Comparison of ENCODE assay signal across 1 cellular context in the genomic region with DNA sequence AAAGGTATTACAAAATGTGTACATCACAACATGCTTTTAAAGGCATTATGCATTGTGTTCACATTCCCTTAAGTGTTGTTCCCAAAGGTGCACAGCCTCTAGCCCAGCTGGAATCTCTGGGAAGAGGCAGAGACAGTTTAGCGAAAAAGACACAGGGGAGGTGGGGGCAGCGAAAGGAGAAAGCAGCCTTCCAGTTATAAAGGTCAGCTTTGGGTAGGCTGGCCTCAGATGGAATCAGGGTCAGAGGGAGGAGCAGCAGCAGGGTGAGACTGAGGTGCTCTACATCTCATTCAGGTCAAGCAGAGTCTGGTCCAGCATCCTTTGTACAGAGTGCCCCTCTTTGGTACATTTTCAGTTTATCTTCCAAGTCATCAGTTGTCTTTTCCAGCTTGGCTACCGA.
TF ChIP-seq lines count a peak whose summit lies in the region.

No MANE protein-coding gene starts in this region.

TF ChIP-seq in HepG2, 621 proteins besides CTCF, POLR2A, EP300 and RAD21 (continued from another document and continues in another):
- TF ChIP-seq, protein P1, sequence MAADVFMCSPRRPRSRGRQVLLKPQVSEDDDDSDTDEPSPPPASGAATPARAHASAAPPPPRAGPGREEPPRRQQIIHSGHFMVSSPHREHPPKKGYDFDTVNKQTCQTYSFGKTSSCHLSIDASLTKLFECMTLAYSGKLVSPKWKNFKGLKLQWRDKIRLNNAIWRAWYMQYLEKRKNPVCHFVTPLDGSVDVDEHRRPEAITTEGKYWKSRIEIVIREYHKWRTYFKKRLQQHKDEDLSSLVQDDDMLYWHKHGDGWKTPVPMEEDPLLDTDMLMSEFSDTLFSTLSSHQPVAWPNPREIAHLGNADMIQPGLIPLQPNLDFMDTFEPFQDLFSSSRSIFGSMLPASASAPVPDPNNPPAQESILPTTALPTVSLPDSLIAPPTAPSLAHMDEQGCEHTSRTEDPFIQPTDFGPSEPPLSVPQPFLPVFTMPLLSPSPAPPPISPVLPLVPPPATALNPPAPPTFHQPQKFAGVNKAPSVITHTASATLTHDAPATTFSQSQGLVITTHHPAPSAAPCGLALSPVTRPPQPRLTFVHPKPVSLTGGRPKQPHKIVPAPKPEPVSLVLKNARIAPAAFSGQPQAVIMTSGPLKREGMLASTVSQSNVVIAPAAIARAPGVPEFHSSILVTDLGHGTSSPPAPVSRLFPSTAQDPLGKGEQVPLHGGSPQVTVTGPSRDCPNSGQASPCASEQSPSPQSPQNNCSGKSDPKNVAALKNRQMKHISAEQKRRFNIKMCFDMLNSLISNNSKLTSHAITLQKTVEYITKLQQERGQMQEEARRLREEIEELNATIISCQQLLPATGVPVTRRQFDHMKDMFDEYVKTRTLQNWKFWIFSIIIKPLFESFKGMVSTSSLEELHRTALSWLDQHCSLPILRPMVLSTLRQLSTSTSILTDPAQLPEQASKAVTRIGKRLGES (CRISPR knock-in tag; IDR thresholded peaks at IDR 0.05; ENCODE audit: borderline replicate concordance), result no peak
- TF ChIP-seq RBAK (CRISPR knock-in tag; IDR thresholded peaks at IDR 0.05) (no peak), ATF7-NPFF (CRISPR knock-in tag; IDR thresholded peaks at IDR 0.05; ENCODE audit: low read depth) (no peak), RXRB (CRISPR knock-in tag; IDR thresholded peaks at IDR 0.05; ENCODE audit: borderline replicate concordance) (peak; percentile 87), KDM6A (CRISPR knock-in tag; IDR thresholded peaks at IDR 0.05; ENCODE audit: low read depth) (0 out of 2 replicates have a peak, but pooled peaks have one; percentile 15), ZSCAN29 (CRISPR knock-in tag; conservative IDR thresholded peaks at IDR 0.05) (no peak), GATA4 (IDR thresholded peaks at IDR 0.05; ENCODE audit: borderline replicate concordance, low read depth) (no peak), ZZZ3 (CRISPR knock-in tag; IDR thresholded peaks at IDR 0.05; ENCODE audit: borderline replicate concordance) (no peak), HOXA3 (CRISPR knock-in tag; IDR thresholded peaks at IDR 0.05) (peak; percentile 57; the same call in 1 of the 2 replicates), ZNF317 (CRISPR knock-in tag; IDR thresholded peaks at IDR 0.05) (peak; percentile 40), SAP130 (CRISPR knock-in tag; IDR thresholded peaks at IDR 0.05; ENCODE audit: low read depth) (peak; percentile 57), RCOR2 (CRISPR knock-in tag; IDR thresholded peaks at IDR 0.05) (peak; percentile 35; the same call in 1 of the 2 replicates), ZFP36 (IDR thresholded peaks at IDR 0.05; ENCODE audit: borderline replicate concordance, low read depth, low read length, partially characterized antibody) (no peak), KMT2A (CRISPR knock-in tag; IDR thresholded peaks at IDR 0.05) (0 out of 2 replicates have a peak, but pooled peaks have one; percentile 37), IRF2 (CRISPR knock-in tag; IDR thresholded peaks at IDR 0.05) (0 out of 2 replicates have a peak, but pooled peaks have one; percentile 22), CCAR2 (optimal IDR thresholded peaks at IDR 0.05; ENCODE audit: low read depth, low read length) (no peak), SP5 (CRISPR knock-in tag; IDR thresholded peaks at IDR 0.05; ENCODE audit: borderline replicate concordance, low read depth) (peak; percentile 97), POGZ (CRISPR knock-in tag; IDR thresholded peaks at IDR 0.05) (peak; percentile 71), MAZ (IDR thresholded peaks at IDR 0.05; ENCODE audit: borderline replicate concordance, low read depth, low read length) (no peak), MAZ (CRISPR knock-in tag; IDR thresholded peaks at IDR 0.05; ENCODE audit: low read depth) (no peak; the same call in 1 of the 2 replicates), SOX6 (IDR thresholded peaks at IDR 0.05) (no peak), SOX6 (CRISPR knock-in tag; IDR thresholded peaks at IDR 0.05) (peak; percentile 72), ZMYM3 (CRISPR knock-in tag; IDR thresholded peaks at IDR 0.05) (peak; percentile 61; the same call in 1 of the 2 replicates), IKZF4 (CRISPR knock-in tag; IDR thresholded peaks at IDR 0.05; ENCODE audit: borderline replicate concordance, low read depth, not compliant biosample characterization) (no peak), NR2F2 (IDR thresholded peaks at IDR 0.05; ENCODE audit: borderline replicate concordance, low read depth) (peak; percentile 56; the same call in 1 of the 2 replicates), NRL (CRISPR knock-in tag; IDR thresholded peaks at IDR 0.05; ENCODE audit: borderline replicate concordance) (no peak), ZNF263 (CRISPR knock-in tag; IDR thresholded peaks at IDR 0.05) (peak; percentile 86), ZNF549 (CRISPR knock-in tag; IDR thresholded peaks at IDR 0.05) (no peak), RARA (CRISPR knock-in tag; IDR thresholded peaks at IDR 0.05) (peak; percentile 90), PLRG1 (conservative IDR thresholded peaks at IDR 0.05) (no peak)
- TF ChIP-seq, protein P2, sequence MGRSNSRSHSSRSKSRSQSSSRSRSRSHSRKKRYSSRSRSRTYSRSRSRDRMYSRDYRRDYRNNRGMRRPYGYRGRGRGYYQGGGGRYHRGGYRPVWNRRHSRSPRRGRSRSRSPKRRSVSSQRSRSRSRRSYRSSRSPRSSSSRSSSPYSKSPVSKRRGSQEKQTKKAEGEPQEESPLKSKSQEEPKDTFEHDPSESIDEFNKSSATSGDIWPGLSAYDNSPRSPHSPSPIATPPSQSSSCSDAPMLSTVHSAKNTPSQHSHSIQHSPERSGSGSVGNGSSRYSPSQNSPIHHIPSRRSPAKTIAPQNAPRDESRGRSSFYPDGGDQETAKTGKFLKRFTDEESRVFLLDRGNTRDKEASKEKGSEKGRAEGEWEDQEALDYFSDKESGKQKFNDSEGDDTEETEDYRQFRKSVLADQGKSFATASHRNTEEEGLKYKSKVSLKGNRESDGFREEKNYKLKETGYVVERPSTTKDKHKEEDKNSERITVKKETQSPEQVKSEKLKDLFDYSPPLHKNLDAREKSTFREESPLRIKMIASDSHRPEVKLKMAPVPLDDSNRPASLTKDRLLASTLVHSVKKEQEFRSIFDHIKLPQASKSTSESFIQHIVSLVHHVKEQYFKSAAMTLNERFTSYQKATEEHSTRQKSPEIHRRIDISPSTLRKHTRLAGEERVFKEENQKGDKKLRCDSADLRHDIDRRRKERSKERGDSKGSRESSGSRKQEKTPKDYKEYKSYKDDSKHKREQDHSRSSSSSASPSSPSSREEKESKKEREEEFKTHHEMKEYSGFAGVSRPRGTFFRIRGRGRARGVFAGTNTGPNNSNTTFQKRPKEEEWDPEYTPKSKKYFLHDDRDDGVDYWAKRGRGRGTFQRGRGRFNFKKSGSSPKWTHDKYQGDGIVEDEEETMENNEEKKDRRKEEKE (IDR thresholded peaks at IDR 0.05), result no peak
- TF ChIP-seq, protein P3, sequence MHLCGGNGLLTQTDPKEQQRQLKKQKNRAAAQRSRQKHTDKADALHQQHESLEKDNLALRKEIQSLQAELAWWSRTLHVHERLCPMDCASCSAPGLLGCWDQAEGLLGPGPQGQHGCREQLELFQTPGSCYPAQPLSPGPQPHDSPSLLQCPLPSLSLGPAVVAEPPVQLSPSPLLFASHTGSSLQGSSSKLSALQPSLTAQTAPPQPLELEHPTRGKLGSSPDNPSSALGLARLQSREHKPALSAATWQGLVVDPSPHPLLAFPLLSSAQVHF (CRISPR knock-in tag; IDR thresholded peaks at IDR 0.05), result no peak
- TF ChIP-seq, protein P4, sequence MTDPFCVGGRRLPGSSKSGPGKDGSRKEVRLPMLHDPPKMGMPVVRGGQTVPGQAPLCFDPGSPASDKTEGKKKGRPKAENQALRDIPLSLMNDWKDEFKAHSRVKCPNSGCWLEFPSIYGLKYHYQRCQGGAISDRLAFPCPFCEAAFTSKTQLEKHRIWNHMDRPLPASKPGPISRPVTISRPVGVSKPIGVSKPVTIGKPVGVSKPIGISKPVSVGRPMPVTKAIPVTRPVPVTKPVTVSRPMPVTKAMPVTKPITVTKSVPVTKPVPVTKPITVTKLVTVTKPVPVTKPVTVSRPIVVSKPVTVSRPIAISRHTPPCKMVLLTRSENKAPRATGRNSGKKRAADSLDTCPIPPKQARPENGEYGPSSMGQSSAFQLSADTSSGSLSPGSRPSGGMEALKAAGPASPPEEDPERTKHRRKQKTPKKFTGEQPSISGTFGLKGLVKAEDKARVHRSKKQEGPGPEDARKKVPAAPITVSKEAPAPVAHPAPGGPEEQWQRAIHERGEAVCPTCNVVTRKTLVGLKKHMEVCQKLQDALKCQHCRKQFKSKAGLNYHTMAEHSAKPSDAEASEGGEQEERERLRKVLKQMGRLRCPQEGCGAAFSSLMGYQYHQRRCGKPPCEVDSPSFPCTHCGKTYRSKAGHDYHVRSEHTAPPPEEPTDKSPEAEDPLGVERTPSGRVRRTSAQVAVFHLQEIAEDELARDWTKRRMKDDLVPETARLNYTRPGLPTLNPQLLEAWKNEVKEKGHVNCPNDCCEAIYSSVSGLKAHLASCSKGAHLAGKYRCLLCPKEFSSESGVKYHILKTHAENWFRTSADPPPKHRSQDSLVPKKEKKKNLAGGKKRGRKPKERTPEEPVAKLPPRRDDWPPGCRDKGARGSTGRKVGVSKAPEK (CRISPR knock-in tag; IDR thresholded peaks at IDR 0.05; ENCODE audit: borderline replicate concordance), result peak; percentile 35; the same call in 1 of the 2 replicates
- TF ChIP-seq, protein P5, sequence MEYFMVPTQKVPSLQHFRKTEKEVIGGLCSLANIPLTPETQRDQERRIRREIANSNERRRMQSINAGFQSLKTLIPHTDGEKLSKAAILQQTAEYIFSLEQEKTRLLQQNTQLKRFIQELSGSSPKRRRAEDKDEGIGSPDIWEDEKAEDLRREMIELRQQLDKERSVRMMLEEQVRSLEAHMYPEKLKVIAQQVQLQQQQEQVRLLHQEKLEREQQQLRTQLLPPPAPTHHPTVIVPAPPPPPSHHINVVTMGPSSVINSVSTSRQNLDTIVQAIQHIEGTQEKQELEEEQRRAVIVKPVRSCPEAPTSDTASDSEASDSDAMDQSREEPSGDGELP (IDR thresholded peaks at IDR 0.05; ENCODE audit: borderline replicate concordance, low read depth), result peak; percentile 24; the same call in 1 of the 2 replicates
- TF ChIP-seq, protein P6, sequence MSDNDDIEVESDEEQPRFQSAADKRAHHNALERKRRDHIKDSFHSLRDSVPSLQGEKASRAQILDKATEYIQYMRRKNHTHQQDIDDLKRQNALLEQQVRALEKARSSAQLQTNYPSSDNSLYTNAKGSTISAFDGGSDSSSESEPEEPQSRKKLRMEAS (IDR thresholded peaks at IDR 0.05), result 0 out of 2 replicates have a peak, but pooled peaks have one; percentile 6
- TF ChIP-seq, protein P7, sequence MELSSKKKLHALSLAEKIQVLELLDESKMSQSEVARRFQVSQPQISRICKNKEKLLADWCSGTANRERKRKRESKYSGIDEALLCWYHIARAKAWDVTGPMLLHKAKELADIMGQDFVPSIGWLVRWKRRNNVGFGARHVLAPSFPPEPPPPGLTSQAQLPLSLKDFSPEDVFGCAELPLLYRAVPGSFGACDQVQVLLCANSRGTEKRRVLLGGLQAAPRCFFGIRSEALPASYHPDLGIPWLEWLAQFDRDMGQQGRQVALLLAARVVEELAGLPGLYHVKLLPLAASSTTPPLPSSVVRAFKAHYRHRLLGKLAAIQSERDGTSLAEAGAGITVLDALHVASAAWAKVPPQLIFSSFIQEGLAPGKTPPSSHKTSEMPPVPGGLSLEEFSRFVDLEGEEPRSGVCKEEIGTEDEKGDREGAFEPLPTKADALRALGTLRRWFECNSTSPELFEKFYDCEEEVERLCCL (CRISPR knock-in tag; IDR thresholded peaks at IDR 0.05; ENCODE audit: borderline replicate concordance), result no peak
- TF ChIP-seq, protein P8, sequence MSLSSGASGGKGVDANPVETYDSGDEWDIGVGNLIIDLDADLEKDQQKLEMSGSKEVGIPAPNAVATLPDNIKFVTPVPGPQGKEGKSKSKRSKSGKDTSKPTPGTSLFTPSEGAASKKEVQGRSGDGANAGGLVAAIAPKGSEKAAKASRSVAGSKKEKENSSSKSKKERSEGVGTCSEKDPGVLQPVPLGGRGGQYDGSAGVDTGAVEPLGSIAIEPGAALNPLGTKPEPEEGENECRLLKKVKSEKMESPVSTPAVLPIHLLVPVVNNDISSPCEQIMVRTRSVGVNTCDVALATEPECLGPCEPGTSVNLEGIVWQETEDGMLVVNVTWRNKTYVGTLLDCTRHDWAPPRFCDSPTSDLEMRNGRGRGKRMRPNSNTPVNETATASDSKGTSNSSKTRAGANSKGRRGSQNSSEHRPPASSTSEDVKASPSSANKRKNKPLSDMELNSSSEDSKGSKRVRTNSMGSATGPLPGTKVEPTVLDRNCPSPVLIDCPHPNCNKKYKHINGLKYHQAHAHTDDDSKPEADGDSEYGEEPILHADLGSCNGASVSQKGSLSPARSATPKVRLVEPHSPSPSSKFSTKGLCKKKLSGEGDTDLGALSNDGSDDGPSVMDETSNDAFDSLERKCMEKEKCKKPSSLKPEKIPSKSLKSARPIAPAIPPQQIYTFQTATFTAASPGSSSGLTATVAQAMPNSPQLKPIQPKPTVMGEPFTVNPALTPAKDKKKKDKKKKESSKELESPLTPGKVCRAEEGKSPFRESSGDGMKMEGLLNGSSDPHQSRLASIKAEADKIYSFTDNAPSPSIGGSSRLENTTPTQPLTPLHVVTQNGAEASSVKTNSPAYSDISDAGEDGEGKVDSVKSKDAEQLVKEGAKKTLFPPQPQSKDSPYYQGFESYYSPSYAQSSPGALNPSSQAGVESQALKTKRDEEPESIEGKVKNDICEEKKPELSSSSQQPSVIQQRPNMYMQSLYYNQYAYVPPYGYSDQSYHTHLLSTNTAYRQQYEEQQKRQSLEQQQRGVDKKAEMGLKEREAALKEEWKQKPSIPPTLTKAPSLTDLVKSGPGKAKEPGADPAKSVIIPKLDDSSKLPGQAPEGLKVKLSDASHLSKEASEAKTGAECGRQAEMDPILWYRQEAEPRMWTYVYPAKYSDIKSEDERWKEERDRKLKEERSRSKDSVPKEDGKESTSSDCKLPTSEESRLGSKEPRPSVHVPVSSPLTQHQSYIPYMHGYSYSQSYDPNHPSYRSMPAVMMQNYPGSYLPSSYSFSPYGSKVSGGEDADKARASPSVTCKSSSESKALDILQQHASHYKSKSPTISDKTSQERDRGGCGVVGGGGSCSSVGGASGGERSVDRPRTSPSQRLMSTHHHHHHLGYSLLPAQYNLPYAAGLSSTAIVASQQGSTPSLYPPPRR (CRISPR knock-in tag; IDR thresholded peaks at IDR 0.05; ENCODE audit: borderline replicate concordance), result peak; percentile 70; the same call in 1 of the 2 replicates
- TF ChIP-seq, protein P9, sequence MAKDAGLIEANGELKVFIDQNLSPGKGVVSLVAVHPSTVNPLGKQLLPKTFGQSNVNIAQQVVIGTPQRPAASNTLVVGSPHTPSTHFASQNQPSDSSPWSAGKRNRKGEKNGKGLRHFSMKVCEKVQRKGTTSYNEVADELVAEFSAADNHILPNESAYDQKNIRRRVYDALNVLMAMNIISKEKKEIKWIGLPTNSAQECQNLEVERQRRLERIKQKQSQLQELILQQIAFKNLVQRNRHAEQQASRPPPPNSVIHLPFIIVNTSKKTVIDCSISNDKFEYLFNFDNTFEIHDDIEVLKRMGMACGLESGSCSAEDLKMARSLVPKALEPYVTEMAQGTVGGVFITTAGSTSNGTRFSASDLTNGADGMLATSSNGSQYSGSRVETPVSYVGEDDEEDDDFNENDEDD (CRISPR knock-in tag; IDR thresholded peaks at IDR 0.05; ENCODE audit: borderline replicate concordance), result no peak
